ENCODE assay signal across 27 cellular contexts in the genomic region with DNA sequence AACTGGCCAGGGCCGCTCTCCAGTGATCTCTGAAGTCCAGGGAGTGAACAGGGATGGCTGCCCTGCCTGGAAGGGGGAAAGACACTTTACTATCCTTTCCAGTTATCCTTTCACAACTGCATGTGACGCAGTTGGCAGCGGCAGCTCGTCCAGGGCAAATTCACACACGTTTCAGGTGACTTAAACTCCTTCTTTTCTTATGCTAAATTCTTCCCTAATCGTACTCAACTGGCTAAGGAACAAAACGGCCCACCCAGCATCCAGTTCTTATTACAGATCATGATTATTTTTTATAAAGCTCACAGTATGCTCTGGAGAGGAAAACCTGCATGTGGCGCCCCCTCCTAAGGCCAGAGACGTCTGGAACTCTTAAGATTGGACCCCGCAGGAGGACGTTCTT.
"Had no signal": no experiment of that assay in that cellular context is flagged by ENCODE, and none has a peak within 500 bp of the region (broad histone marks: within the 10 kb centered on the region; RNA-seq: fewer than 3 reads in every experiment).

No MANE protein-coding gene starts in this region.

- H3K4me1 ChIP-seq: right lobe of liver, thyroid gland, upper lobe of right lung had no signal

- H3K9me3 Mint-ChIP-seq: nephron; T-helper 2 cell treated with Interferon-gamma antibody and Interleukin-4, amounts not matched to agents 5 μg/mL and 100 μg/mL, for 36 hours had no signal

- H3K27me3 ChIP-seq: brain microvascular endothelial cell, ovary, right lobe of liver, thyroid gland, upper lobe of right lung had no signal

- H3K36me3 ChIP-seq: brain microvascular endothelial cell, ovary, right lobe of liver, thyroid gland, upper lobe of right lung had no signal

- H3K9me3 ChIP-seq: mucosa of descending colon, ovary, right lobe of liver, thyroid gland, upper lobe of right lung had no signal

- H3K27ac ChIP-seq: brain microvascular endothelial cell, ovary, right lobe of liver, thyroid gland, upper lobe of right lung had no signal

- H3K27ac Mint-ChIP-seq: activated CD4-positive, alpha-beta T cell treated with anti-CD3 and anti-CD28 coated beads for 36 hours; activated naive CD4-positive, alpha-beta T cell treated with anti-CD3 and anti-CD28 coated beads for 36 hours; effector memory CD8-positive, alpha-beta T cell; nephron; progenitor cell of endocrine pancreas; stimulated activated naive CD8-positive, alpha-beta T cell treated with anti-CD3 and anti-CD28 coated beads, Interleukin-15, amount 100 ng/mL, for 72 hours; T-helper 2 cell treated with Interferon-gamma antibody and Interleukin-4, amounts not matched to agents 5 μg/mL and 100 μg/mL, for 36 hours had no signal

- H3K4me3 Mint-ChIP-seq: activated CD4-positive, alpha-beta T cell treated with anti-CD3 and anti-CD28 coated beads for 36 hours; activated naive CD4-positive, alpha-beta T cell treated with anti-CD3 and anti-CD28 coated beads for 36 hours; effector memory CD8-positive, alpha-beta T cell; nephron; stimulated activated effector memory CD8-positive, alpha-beta T cell treated with anti-CD3 and anti-CD28 coated beads, Interleukin-12 subunit alpha, Interleukin-12 subunit beta, amount 100 ng/mL, for 72 hours; stimulated activated naive CD8-positive, alpha-beta T cell treated with anti-CD3 and anti-CD28 coated beads, Interleukin-15, amount 100 ng/mL, for 72 hours; T-helper 2 cell treated with Interferon-gamma antibody and Interleukin-4, amounts not matched to agents 5 μg/mL and 100 μg/mL, for 36 hours had no signal

- H3K4me3 ChIP-seq: mucosa of descending colon, ovary, right lobe of liver, thyroid gland, upper lobe of right lung had no signal

- H3K4me1 Mint-ChIP-seq: activated CD4-positive, alpha-beta T cell treated with anti-CD3 and anti-CD28 coated beads for 36 hours; stimulated activated effector memory CD8-positive, alpha-beta T cell treated with anti-CD3 and anti-CD28 coated beads, Interleukin-12 subunit alpha, Interleukin-12 subunit beta, amount 100 ng/mL, for 72 hours; stimulated activated naive CD8-positive, alpha-beta T cell treated with anti-CD3 and anti-CD28 coated beads, Interleukin-15, amount 100 ng/mL, for 72 hours had no signal

- H3K27me3 Mint-ChIP-seq: activated CD4-positive, alpha-beta T cell treated with anti-CD3 and anti-CD28 coated beads for 36 hours; effector memory CD8-positive, alpha-beta T cell; stimulated activated naive CD8-positive, alpha-beta T cell treated with anti-CD3 and anti-CD28 coated beads, Interleukin-15, amount 100 ng/mL, for 72 hours had no signal

- DNase-seq: activated CD4-positive, alpha-beta T cell treated with anti-CD3 and anti-CD28 coated beads for 36 hours; activated CD4-positive, alpha-beta T cell treated with anti-CD3 and anti-CD28 coated beads, Interleukin-2, amount 50 U/mL, for 4 hours; activated CD4-positive, CD25-positive, alpha-beta regulatory T cell; activated effector memory CD4-positive, alpha-beta T cell treated with anti-CD3 and anti-CD28 coated beads, Interleukin-2, amount 50 U/mL, for 16 hours; activated naive CD4-positive, alpha-beta T cell treated with anti-CD3 and anti-CD28 coated beads for 36 hours; activated T-cell treated with anti-CD3 and anti-CD28 coated beads for 4 hours; amniotic stem cell; brain microvascular endothelial cell; cortex of kidney; effector memory CD8-positive, alpha-beta T cell; foreskin fibroblast; head of caudate nucleus; hippocampal formation; left cardiac atrium; left ventricle myocardium superior; mucosa of descending colon; ovary; right lobe of liver; stimulated activated CD4-positive, alpha-beta T cell treated with anti-CD3 and anti-CD28 coated beads, Interleukin-2, amount 100 ng/mL, for 48 hours; stimulated activated naive CD8-positive, alpha-beta T cell treated with anti-CD3 and anti-CD28 coated beads, Interleukin-15, amount 100 ng/mL, for 72 hours; substantia nigra; thyroid gland; upper lobe of right lung had no signal

- ATAC-seq: activated CD4-positive, alpha-beta T cell treated with anti-CD3 and anti-CD28 coated beads for 36 hours; effector memory CD8-positive, alpha-beta T cell; left cardiac atrium; left ventricle myocardium superior; mucosa of descending colon; right lobe of liver; stimulated activated effector memory CD8-positive, alpha-beta T cell treated with anti-CD3 and anti-CD28 coated beads, Interleukin-12 subunit alpha, Interleukin-12 subunit beta, amount 100 ng/mL, for 72 hours; stimulated activated naive CD8-positive, alpha-beta T cell treated with anti-CD3 and anti-CD28 coated beads, Interleukin-15, amount 100 ng/mL, for 72 hours; upper lobe of right lung had no signal

- H3K36me3 Mint-ChIP-seq: stimulated activated effector memory CD8-positive, alpha-beta T cell treated with anti-CD3 and anti-CD28 coated beads, Interleukin-12 subunit alpha, Interleukin-12 subunit beta, amount 100 ng/mL, for 72 hours had no signal
